In genomic region chr16:71568541-71568940, GRCh38 we compare ENCODE assay signal across 25 cellular contexts. TPM values are rescaled to one million over a fixed set of nuclear protein-coding genes. Genes with fewer than 3 reads are reported as not detected.
"Had no signal": no experiment of that assay in that cellular context is flagged by ENCODE, and none has a peak within 500 bp of the region (broad histone marks: within the 10 kb centered on the region; RNA-seq: fewer than 3 reads in every experiment).

No MANE protein-coding gene starts in this region.

- DNase-seq: activated CD4-positive, alpha-beta T cell treated with anti-CD3 and anti-CD28 coated beads for 36 hours; activated CD4-positive, alpha-beta T cell treated with anti-CD3 and anti-CD28 coated beads, Interleukin-2, amount 50 U/mL, for 48 hours; activated naive CD4-positive, alpha-beta T cell; activated naive CD8-positive, alpha-beta T cell treated with anti-CD3 and anti-CD28 coated beads for 36 hours; activated T-cell treated with anti-CD3 and anti-CD28 coated beads for 4 hours; amygdala; cerebellar nuclear complex; effector CD4-positive, alpha-beta T cell; heart right ventricle; mesenchymal stem cell; natural killer cell; pancreas; sigmoid colon; stimulated activated CD4-positive, alpha-beta T cell treated with anti-CD3 and anti-CD28 coated beads, Interleukin-4, amount 100 ng/mL, for 4 hours; T-cell; tibial artery had no signal

- H3K9me3 ChIP-seq: gastroesophageal sphincter, heart right ventricle, neutrophil, pancreas, sigmoid colon, tibial artery, vagina had no signal

- H3K27me3 ChIP-seq: gastroesophageal sphincter, pancreas, sigmoid colon, tibial artery, vagina had no signal

- H3K27ac ChIP-seq: gastroesophageal sphincter, heart right ventricle, neutrophil, sigmoid colon, tibial artery, vagina had no signal

- H3K36me3 ChIP-seq: gastroesophageal sphincter, heart right ventricle, neutrophil, pancreas, sigmoid colon, tibial artery, vagina had no signal

- ATAC-seq: activated CD4-positive, alpha-beta T cell treated with anti-CD3 and anti-CD28 coated beads for 36 hours; gastroesophageal sphincter; natural killer cell; stimulated activated memory B cell treated with anti-CD40 and anti-IgM and Interleukin-4, amounts not matched to agents 10 μg/mL and 1 μg/mL and 100 μg/mL, for 72 hours; T-cell; WTC11 had no signal

- H3K4me3 ChIP-seq: gastroesophageal sphincter, heart right ventricle, pancreas, sigmoid colon, tibial artery, vagina had no signal

- H3K4me1 ChIP-seq: vagina had no signal

RNA-seq across cellular contexts. Expression of gene TAT, which starts 8.4 kb away (rescaled TPM):
- total RNA-seq: activated CD4-positive, alpha-beta T cell treated with anti-CD3 and anti-CD28 coated beads for 36 hours; activated naive CD8-positive, alpha-beta T cell treated with anti-CD3 and anti-CD28 coated beads for 36 hours; bronchial epithelial cell; gastroesophageal sphincter; heart right ventricle; lower leg skin; natural killer cell; pulmonary artery endothelial cell; sigmoid colon; vagina had no signal
- polyA plus RNA-seq: esophagus, heart right ventricle had no signal

RNA-seq across cellular contexts. Expression of gene CHST4, which starts 42.3 kb away (rescaled TPM):
- total RNA-seq: activated CD4-positive, alpha-beta T cell treated with anti-CD3 and anti-CD28 coated beads for 36 hours; lower leg skin; natural killer cell; pulmonary artery endothelial cell; sigmoid colon; vagina had no signal
- polyA plus RNA-seq: heart right ventricle had no signal

RNA-seq across cellular contexts. Expression of gene MARVELD3, which starts 57.4 kb away (rescaled TPM):
- total RNA-seq: activated CD4-positive, alpha-beta T cell treated with anti-CD3 and anti-CD28 coated beads for 36 hours; activated naive CD8-positive, alpha-beta T cell treated with anti-CD3 and anti-CD28 coated beads for 36 hours; heart right ventricle; natural killer cell; pulmonary artery endothelial cell; sigmoid colon had no signal
